8 cellular contexts compared by ENCODE assay signal in the genomic region with DNA sequence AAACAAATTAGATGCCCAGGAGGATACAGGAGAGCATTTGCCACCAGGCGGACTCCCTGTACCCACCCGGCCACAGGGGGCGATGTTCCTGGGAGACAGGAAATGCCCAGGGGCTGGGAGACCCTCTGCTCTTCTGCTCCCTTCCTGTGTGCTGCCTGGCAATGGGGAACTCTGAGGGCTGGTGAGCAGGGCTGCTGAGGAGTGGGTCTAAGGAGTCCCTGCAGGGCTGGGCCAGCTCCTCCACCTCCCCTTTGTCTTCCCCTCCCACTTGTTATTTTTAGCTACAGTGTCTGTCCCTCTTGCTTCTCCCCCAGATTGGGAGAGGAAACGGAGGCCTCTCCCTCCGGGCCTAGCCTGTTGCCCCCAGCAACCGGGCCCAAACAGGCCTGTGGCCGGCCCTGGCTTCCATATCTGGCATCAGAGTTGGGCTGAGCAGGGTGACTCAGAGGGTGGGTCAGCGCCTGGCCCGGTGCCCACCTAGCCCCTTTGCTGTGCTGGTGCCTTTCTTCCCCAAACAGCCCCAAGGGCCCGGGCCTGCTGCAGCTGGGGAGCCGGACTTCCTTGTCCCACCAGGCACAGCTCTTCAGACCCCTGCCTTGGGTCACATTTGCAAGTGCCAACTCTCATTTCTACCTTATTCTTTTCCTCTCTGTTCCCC. TPM values are rescaled to one million over a fixed set of nuclear protein-coding genes. Genes with fewer than 3 reads are reported as not detected.
A peak's percentile ranks its signal among the peaks of the same experiment; 100 is the strongest.
DNase-seq lines count a peak whose midpoint lies in the region; ATAC-seq and TF ChIP-seq lines count a peak whose summit lies in the region.

No MANE protein-coding gene starts in this region.

- no peak for TF ChIP-seq POLR2A in vagina (IDR thresholded peaks at IDR 0.05)

- in situ Hi-C loops in GM23248 (cut with MboI): no loop called here

- H3K27me3 Mint-ChIP-seq in activated CD8-positive, alpha-beta T cell treated with anti-CD3 and anti-CD28 coated beads, Interleukin-2, amount 10 ng/mL, durations not matched to agents 7 days and 5 days (ENCODE audit: low read depth): peaks cover 21% of the 10 kb centered on the region
- peaks cover 0 to 42% (median 0%) of the 10 kb centered on the region in 5 donors for H3K27me3 Mint-ChIP-seq in naive thymus-derived CD4-positive, alpha-beta T cell

- no peaks in the 10 kb centered on the region for H3K9me3 Mint-ChIP-seq in activated CD8-positive, alpha-beta T cell treated with anti-CD3 and anti-CD28 coated beads, Interleukin-2, amount 10 ng/mL, durations not matched to agents 7 days and 5 days (ENCODE audit: insufficient read depth)
- H3K9me3 Mint-ChIP-seq in naive thymus-derived CD4-positive, alpha-beta T cell: peaks cover 0 to 2% (median 0%) of the 10 kb centered on the region in 11 donors

- H3K79me2 ChIP-seq in GM23248 (ENCODE audit: insufficient read depth): peaks cover 90% of the 10 kb centered on the region

- peak overlapping the region; percentile 100 for H3K9ac ChIP-seq in GM23248

- H3K9me2 ChIP-seq in GM23248 (ENCODE audit: insufficient read depth): no peaks in the 10 kb centered on the region

- H2AFZ ChIP-seq in GM23248: no peak overlapping the region

- ATAC-seq in activated CD8-positive, alpha-beta T cell treated with anti-CD3 and anti-CD28 coated beads, Interleukin-2, amount 10 ng/mL, durations not matched to agents 7 days and 5 days: peak; percentile 47
- peak; percentile 53 for ATAC-seq in naive thymus-derived CD4-positive, alpha-beta T cell
- no peak for ATAC-seq in GM18873 (IDR thresholded peaks at IDR 0.05; ENCODE audit: low FRiP score, unreplicated experiment)

- peak overlapping the region; percentile 28 for H3K4me3 Mint-ChIP-seq in activated CD8-positive, alpha-beta T cell treated with anti-CD3 and anti-CD28 coated beads, Interleukin-2, amount 10 ng/mL, durations not matched to agents 7 days and 5 days
- H3K4me3 Mint-ChIP-seq in naive thymus-derived CD4-positive, alpha-beta T cell: peak overlapping the region in 7 of 10 donors; percentile 9 to 44 (median 26)

- WGBS in GM23248 (ENCODE audit: low coverage in 1 of 2, low lambda C conversion rate in 2 of 2, missing lambda C conversion rate in 2 of 2), 2 experiments: 2 to 4% methylated on average over 11 of the region's 11 CpGs

- H3K27ac ChIP-seq in GM23248: peak overlapping the region; percentile 100
- peak overlapping the region; percentile 99 for H3K27ac ChIP-seq in epithelial cell of prostate
- peak overlapping the region; percentile 38 for H3K27ac ChIP-seq in naive thymus-derived CD4-positive, alpha-beta T cell (ENCODE audit: low read depth, low read length)
- peak overlapping the region; percentile 97 for H3K27ac ChIP-seq in vagina

- peak in 1 of 3 experiments; percentile 31 for TF ChIP-seq CTCF in vagina (IDR thresholded peaks at IDR 0.05)

- intact Hi-C loops in naive thymus-derived CD4-positive, alpha-beta T cell (cut with micrococcal nuclease): no loop called here
- intact Hi-C loops in vagina (cut with DNase I): no loop called here

- no peaks in the 10 kb centered on the region for H3K36me3 Mint-ChIP-seq in activated CD8-positive, alpha-beta T cell treated with anti-CD3 and anti-CD28 coated beads, Interleukin-2, amount 10 ng/mL, durations not matched to agents 7 days and 5 days (ENCODE audit: low read depth)
- no peaks in the 10 kb centered on the region for H3K36me3 Mint-ChIP-seq in naive thymus-derived CD4-positive, alpha-beta T cell

- CTCF ChIA-PET in activated CD8-positive, alpha-beta T cell treated with anti-CD3 and anti-CD28 coated beads, Interleukin-2, amount 10 ng/mL, durations not matched to agents 7 days and 5 days (lab: Charles Lee): interaction anchor here (0.8 to 8.5 kb wide), 8 partner anchors 12 to 193 kb away, joined by 3 to 534 read pairs (median 4); a partner anchor contains a TSS
- CTCF ChIA-PET in naive thymus-derived CD4-positive, alpha-beta T cell (lab: Charles Lee): interaction anchor here (13.5 kb wide), 1 partner anchor 31 kb away, joined by 340 read pairs; no protein-coding TSS in a partner anchor

- peak overlapping the region; percentile 63 for H3K4me3 ChIP-seq in GM23248
- no peak overlapping the region for H3K4me3 ChIP-seq in naive thymus-derived CD4-positive, alpha-beta T cell (ENCODE audit: low read length)
- H3K4me3 ChIP-seq in vagina: peak overlapping the region; percentile 100

- H4K20me1 ChIP-seq in GM23248 (ENCODE audit: insufficient read depth): no peaks in the 10 kb centered on the region

- peaks cover 70% of the 10 kb centered on the region for H3F3A ChIP-seq in GM23248 (ENCODE audit: insufficient read depth)

- POLR2A ChIA-PET in activated CD8-positive, alpha-beta T cell treated with anti-CD3 and anti-CD28 coated beads, Interleukin-2, amount 10 ng/mL, durations not matched to agents 7 days and 5 days (lab: Charles Lee): interaction anchor here (1.2 to 8.1 kb wide), 5 partner anchors 10 to 28 kb away, joined by 3 to 44 read pairs (median 3); no protein-coding TSS in a partner anchor
- POLR2A ChIA-PET in naive thymus-derived CD4-positive, alpha-beta T cell (lab: Charles Lee): interaction anchor here (0.8 to 7.2 kb wide), 4 partner anchors 19 to 365 kb away, joined by 3 to 49 read pairs (median 4); no protein-coding TSS in a partner anchor

- DNase-seq in CMK (ENCODE audit: low read depth): peak; percentile 74
- DNase-seq in GM23248: peak; percentile 98
- DNase-seq in NCI-H2227 treated with DMSO at 0.1 percent for 48 hours (lab: John Stamatoyannopoulos, UW): peak; percentile 59
- DNase-seq in activated CD8-positive, alpha-beta T cell treated with anti-CD3 and anti-CD28 coated beads, Interleukin-2, amount 10 ng/mL, durations not matched to agents 7 days and 5 days: peak; percentile 72
- DNase-seq in epithelial cell of prostate (ENCODE audit: low read depth, low spot score): peak; percentile 54
- peak in 5 of 9 donors; percentile 25 to 65 (median 44) for DNase-seq in naive thymus-derived CD4-positive, alpha-beta T cell
- no peak for DNase-seq in vagina (ENCODE audit: extremely low spot score in 2 of 2)

- peaks cover 72% of the 10 kb centered on the region for H3K4me1 Mint-ChIP-seq in activated CD8-positive, alpha-beta T cell treated with anti-CD3 and anti-CD28 coated beads, Interleukin-2, amount 10 ng/mL, durations not matched to agents 7 days and 5 days (ENCODE audit: low read depth)
- peaks cover 29 to 75% (median 65%) of the 10 kb centered on the region in 7 donors for H3K4me1 Mint-ChIP-seq in naive thymus-derived CD4-positive, alpha-beta T cell

- peaks cover 17% of the 10 kb centered on the region for H3K36me3 ChIP-seq in GM23248 (ENCODE audit: low read depth)
- H3K36me3 ChIP-seq in naive thymus-derived CD4-positive, alpha-beta T cell (ENCODE audit: control insufficient read depth in 2 of 3, insufficient read depth in 3 of 3, low read length in 3 of 3): no peaks in the 10 kb centered on the region
- H3K36me3 ChIP-seq in vagina: peaks cover 0 to 8% of the 10 kb centered on the region in 2 donors

- no peaks in the 10 kb centered on the region for H3K27me3 ChIP-seq in GM23248 (replicated peaks; ENCODE audit: insufficient read depth)
- H3K27me3 ChIP-seq in naive thymus-derived CD4-positive, alpha-beta T cell (ENCODE audit: control insufficient read depth in 2 of 2, insufficient read depth in 2 of 2, low read length in 2 of 2): no peaks in the 10 kb centered on the region
- no peaks in the 10 kb centered on the region for H3K27me3 ChIP-seq in vagina

- H3K27ac Mint-ChIP-seq in activated CD8-positive, alpha-beta T cell treated with anti-CD3 and anti-CD28 coated beads, Interleukin-2, amount 10 ng/mL, durations not matched to agents 7 days and 5 days: peak overlapping the region; percentile 79
- peak overlapping the region in 7 of 9 donors; percentile 25 to 88 (median 65) for H3K27ac Mint-ChIP-seq in naive thymus-derived CD4-positive, alpha-beta T cell

- peaks cover 87% of the 10 kb centered on the region for H3K4me1 ChIP-seq in GM23248 (ENCODE audit: insufficient read depth)
- peaks cover 47 to 58% of the 10 kb centered on the region in 2 donors for H3K4me1 ChIP-seq in naive thymus-derived CD4-positive, alpha-beta T cell (ENCODE audit: control insufficient read depth in 2 of 2, insufficient read depth in 2 of 2, low read length in 2 of 2)
- H3K4me1 ChIP-seq in vagina: peaks cover 100% of the 10 kb centered on the region

- H3K4me2 ChIP-seq in GM23248 (ENCODE audit: unreplicated experiment): peak overlapping the region; percentile 98

- H3K9me3 ChIP-seq in GM23248 (ENCODE audit: low read depth): no peaks in the 10 kb centered on the region
- no peaks in the 10 kb centered on the region for H3K9me3 ChIP-seq in naive thymus-derived CD4-positive, alpha-beta T cell (ENCODE audit: control insufficient read depth in 2 of 3, low read length in 3 of 3)
- no peaks in the 10 kb centered on the region for H3K9me3 ChIP-seq in vagina

RNA-seq across cellular contexts. Expression of a gene that starts 11.7 kb away (rescaled TPM):
- total RNA-seq in GM23248 (2014; rRNA removed; shearing (Covaris generic)): 1,219 and 1,322 TPM in 2 replicates
- polyA plus RNA-seq in GM23248 (2016; fragmentation: Nextera tagmentation; extraction: Ambion mirVana): 1,230 and 1,270 TPM in 2 replicates
- total RNA-seq in activated CD8-positive, alpha-beta T cell treated with anti-CD3 and anti-CD28 coated beads, Interleukin-2, amount 10 ng/mL, durations not matched to agents 7 days and 5 days: 10 to 100 TPM in 1 of 2 experiments, 1 to 10 TPM in 1; 8.5 to 10.3 TPM
- total RNA-seq in naive thymus-derived CD4-positive, alpha-beta T cell: 100 to 1,000 TPM in 2 of 5 experiments, 10 to 100 TPM in 1, 1 to 10 TPM in 2; 5.5 to 470 (median 18.0) TPM
- under 1 TPM in 1 of 2 donors, not detected in 1; 0.20 TPM for polyA plus RNA-seq in naive thymus-derived CD4-positive, alpha-beta T cell
- total RNA-seq in vagina: 436 TPM

RNA-seq across cellular contexts. Expression of a gene that starts 27.2 kb away (rescaled TPM):
- 1.1 TPM in 1 of 2 replicates, not detected in the other for total RNA-seq in GM23248 (2014; rRNA removed; shearing (Covaris generic))
- polyA plus RNA-seq in GM23248 (2016; fragmentation: Nextera tagmentation; extraction: Ambion mirVana): 0.35 and 0.51 TPM in 2 replicates
- total RNA-seq in activated CD8-positive, alpha-beta T cell treated with anti-CD3 and anti-CD28 coated beads, Interleukin-2, amount 10 ng/mL, durations not matched to agents 7 days and 5 days: 10 to 100 TPM; 16.8 to 17.8 TPM
- total RNA-seq in naive thymus-derived CD4-positive, alpha-beta T cell: 10 to 100 TPM in 1 of 5 experiments, 1 to 10 TPM in 4; 1.8 to 48.6 (median 3.8) TPM
- polyA plus RNA-seq in naive thymus-derived CD4-positive, alpha-beta T cell: under 1 TPM; 0.06 to 0.24 TPM
- total RNA-seq in vagina: 18.7 TPM

RNA-seq across cellular contexts. Expression of a gene that starts 43.9 kb away (rescaled TPM):
- 0.13 and 0.22 TPM in 2 replicates for total RNA-seq in GM23248 (2014; rRNA removed; shearing (Covaris generic))
- polyA plus RNA-seq in GM23248 (2016; fragmentation: Nextera tagmentation; extraction: Ambion mirVana): 0.05 TPM in 2 replicates
- under 1 TPM; 0.05 TPM for total RNA-seq in activated CD8-positive, alpha-beta T cell treated with anti-CD3 and anti-CD28 coated beads, Interleukin-2, amount 10 ng/mL, durations not matched to agents 7 days and 5 days
- under 1 TPM in 4 of 5 experiments, not detected in 1; 0.05 to 0.15 (median 0.13) TPM for total RNA-seq in naive thymus-derived CD4-positive, alpha-beta T cell
- polyA plus RNA-seq in naive thymus-derived CD4-positive, alpha-beta T cell: not detected
- 1.2 TPM for total RNA-seq in vagina

Comparison
In these comparisons a context has a peak if more than half of its experiments do, and no peak if none do; other contexts are left out.
1. DNase-seq: peak in CMK (single experiment), GM23248 (single experiment), NCI-H2227 treated with DMSO at 0.1 percent for 48 hours (single experiment), activated CD8-positive, alpha-beta T cell treated with anti-CD3 and anti-CD28 coated beads, Interleukin-2, amount 10 ng/mL, durations not matched to agents 7 days and 5 days (single experiment), epithelial cell of prostate (single experiment) and naive thymus-derived CD4-positive, alpha-beta T cell (5 of 9); none in vagina (0 of 2).
2. H3K27ac ChIP-seq: peak in every context shown above with its lines; median percentile 100 in GM23248; 99 in epithelial cell of prostate; 97 in vagina; 38 in naive thymus-derived CD4-positive, alpha-beta T cell.